15 cellular contexts compared by ENCODE assay signal in the genomic region with DNA sequence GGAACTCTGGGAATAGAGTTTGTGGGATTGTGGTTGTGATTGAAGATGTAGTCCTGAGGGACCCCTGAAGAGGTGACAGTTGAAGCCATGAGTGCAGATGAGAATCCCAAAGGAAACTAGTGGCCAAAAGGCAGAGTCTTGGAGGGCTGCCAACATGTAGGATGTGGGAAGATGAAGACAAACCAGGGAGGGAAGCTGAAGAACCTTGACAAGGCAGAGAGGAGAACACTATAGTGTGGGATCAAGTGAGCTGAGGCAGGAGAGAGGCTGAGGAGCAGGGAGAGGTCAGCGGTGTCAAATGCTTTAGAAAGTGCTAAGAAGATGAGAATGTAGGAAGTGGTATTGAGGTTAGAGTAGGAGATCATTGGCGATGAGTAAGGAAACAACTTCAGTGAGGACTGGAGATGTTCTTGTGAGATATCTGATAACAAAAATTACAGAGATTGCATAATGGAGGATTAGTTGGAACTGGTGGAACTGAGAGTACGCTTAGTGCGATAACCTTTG.
DNase-seq lines count a peak whose midpoint lies in the region; ATAC-seq and TF ChIP-seq lines count a peak whose summit lies in the region.
"Had no signal": no experiment of that assay in that cellular context is flagged by ENCODE, and none has a peak within 500 bp of the region (broad histone marks: within the 10 kb centered on the region; RNA-seq: fewer than 3 reads in every experiment).

No MANE protein-coding gene starts in this region.

- intact Hi-C loops in left cardiac atrium (cut with DNase I): no loop called here
- intact Hi-C loops in Right ventricle myocardium inferior (cut with DNase I): no loop called here
- intact Hi-C loops in dorsolateral prefrontal cortex (cut with DNase I): no loop called here
- intact Hi-C loops in esophagus muscularis mucosa (cut with DNase I): no loop called here

- peak; percentile 30 to 47 for ATAC-seq in left cardiac atrium
- no peak for ATAC-seq in Right ventricle myocardium inferior
- ATAC-seq: activated CD4-positive, CD25-positive, alpha-beta regulatory T cell treated with anti-CD3 and anti-CD28 coated beads, Interleukin-2, amount 50 U/mL, for 24 hours had no signal

- H3K27ac ChIP-seq in SJSA1: peak overlapping the region; percentile 40
- H3K27ac ChIP-seq in dorsolateral prefrontal cortex: no peak overlapping the region
- no peak overlapping the region for H3K27ac ChIP-seq in esophagus muscularis mucosa (replicated peaks in 1 of 4)
- H3K27ac ChIP-seq: vagina had no signal

- TF ChIP-seq EP300 in esophagus muscularis mucosa (IDR thresholded peaks at IDR 0.05): no peak

- H3K4me1 ChIP-seq in SJSA1 (replicated peaks) (peaks cover 14% of the 10 kb centered on the region), esophagus muscularis mucosa (peaks cover 0 to 34% (median 28%) of the 10 kb centered on the region in 4 donors)
- H3K4me1 ChIP-seq: vagina had no signal

- H3K27me3 ChIP-seq in SJSA1 (replicated peaks) (no peaks in the 10 kb centered on the region), dorsolateral prefrontal cortex (no peaks in the 10 kb centered on the region), esophagus muscularis mucosa (no peaks in the 10 kb centered on the region)
- H3K27me3 ChIP-seq: vagina had no signal

- WGBS in esophagus muscularis mucosa: 79% methylated on average over 4 of the region's 4 CpGs

- H3K4me3 ChIP-seq in SJSA1: no peak overlapping the region
- H3K4me3 ChIP-seq in fibroblast of pulmonary artery (replicated peaks; ENCODE audit: low read depth, low read length): no peak overlapping the region
- H3K4me3 ChIP-seq in dorsolateral prefrontal cortex: no peak overlapping the region
- no peak overlapping the region for H3K4me3 ChIP-seq in esophagus muscularis mucosa
- H3K4me3 ChIP-seq: vagina had no signal

- H3K9me3 ChIP-seq in SJSA1 (replicated peaks) (no peaks in the 10 kb centered on the region), esophagus muscularis mucosa (no peaks in the 10 kb centered on the region)
- H3K9me3 ChIP-seq: vagina had no signal

- POLR2A ChIA-PET in GM10248 (lab: Yijun Ruan, JAX): no interaction called here

- DNase-seq in left cardiac atrium (no peak), Right ventricle myocardium inferior (ENCODE audit: missing footprints) (no peak), SJSA1 (ENCODE audit: low read depth in 1 of 2, low spot score in 2 of 2) (peak in 1 of 2 experiments; percentile 48), fibroblast of pulmonary artery (ENCODE audit: low read depth) (peak; percentile 73), GM10248 (ENCODE audit: extremely low spot score) (no peak), dorsolateral prefrontal cortex (no peak), esophagus muscularis mucosa (ENCODE audit: extremely low spot score) (no peak)
- no peak for DNase-seq in activated CD4-positive, CD25-positive, alpha-beta regulatory T cell treated with anti-CD3 and anti-CD28 coated beads, Interleukin-2, amount 50 U/mL, for 72 hours
- DNase-seq: amniotic stem cell; CD4-positive, CD25-positive, alpha-beta regulatory T cell; glutamatergic neuron; NCI-H526 treated with DMSO at 0.1 percent for 48 hours; stimulated activated CD4-positive, alpha-beta T cell treated with anti-CD3 and anti-CD28 coated beads, Interleukin-4, amount 100 ng/mL, for 24 hours had no signal

- CTCF ChIA-PET in GM10248 (lab: Yijun Ruan, JAX): no interaction called here

- no peak for TF ChIP-seq CTCF in fibroblast of pulmonary artery (IDR thresholded peaks at IDR 0.05; ENCODE audit: low read length, missing control alignments)
- no peak for TF ChIP-seq CTCF in GM10248 (IDR thresholded peaks at IDR 0.05; ENCODE audit: control extremely low read depth, extremely low read depth, low read depth, missing control alignments)
- no peak for TF ChIP-seq CTCF in dorsolateral prefrontal cortex (IDR thresholded peaks at IDR 0.05 in 54 of 56, conservative IDR thresholded peaks at IDR 0.05 in 2 of 56; ENCODE audit: low read depth in 1 of 56, partially characterized antibody in 56 of 56)
- no peak for TF ChIP-seq CTCF in esophagus muscularis mucosa (IDR thresholded peaks at IDR 0.05)

- no peak for TF ChIP-seq POLR2A in esophagus muscularis mucosa (IDR thresholded peaks at IDR 0.05; ENCODE audit: low read depth)

- H3K36me3 ChIP-seq in SJSA1 (no peaks in the 10 kb centered on the region), esophagus muscularis mucosa (no peaks in the 10 kb centered on the region)
- H3K36me3 ChIP-seq: vagina had no signal
